In genomic region chr9:93467462-93467861, GRCh38 we compare ENCODE assay signal across 1 cellular context.
TF ChIP-seq lines count a peak whose summit lies in the region.

No MANE protein-coding gene starts in this region.

TF ChIP-seq in IMR-90, 13 proteins besides CTCF, POLR2A, EP300 and RAD21:
- TF ChIP-seq, protein P1, sequence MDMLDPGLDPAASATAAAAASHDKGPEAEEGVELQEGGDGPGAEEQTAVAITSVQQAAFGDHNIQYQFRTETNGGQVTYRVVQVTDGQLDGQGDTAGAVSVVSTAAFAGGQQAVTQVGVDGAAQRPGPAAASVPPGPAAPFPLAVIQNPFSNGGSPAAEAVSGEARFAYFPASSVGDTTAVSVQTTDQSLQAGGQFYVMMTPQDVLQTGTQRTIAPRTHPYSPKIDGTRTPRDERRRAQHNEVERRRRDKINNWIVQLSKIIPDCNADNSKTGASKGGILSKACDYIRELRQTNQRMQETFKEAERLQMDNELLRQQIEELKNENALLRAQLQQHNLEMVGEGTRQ (IDR thresholded peaks at IDR 0.05; ENCODE audit: low read depth, low read length): no peak
- no peak for TF ChIP-seq MXI1 (IDR thresholded peaks at IDR 0.05; ENCODE audit: borderline replicate concordance, low read depth, low read length)
